In the genomic region with DNA sequence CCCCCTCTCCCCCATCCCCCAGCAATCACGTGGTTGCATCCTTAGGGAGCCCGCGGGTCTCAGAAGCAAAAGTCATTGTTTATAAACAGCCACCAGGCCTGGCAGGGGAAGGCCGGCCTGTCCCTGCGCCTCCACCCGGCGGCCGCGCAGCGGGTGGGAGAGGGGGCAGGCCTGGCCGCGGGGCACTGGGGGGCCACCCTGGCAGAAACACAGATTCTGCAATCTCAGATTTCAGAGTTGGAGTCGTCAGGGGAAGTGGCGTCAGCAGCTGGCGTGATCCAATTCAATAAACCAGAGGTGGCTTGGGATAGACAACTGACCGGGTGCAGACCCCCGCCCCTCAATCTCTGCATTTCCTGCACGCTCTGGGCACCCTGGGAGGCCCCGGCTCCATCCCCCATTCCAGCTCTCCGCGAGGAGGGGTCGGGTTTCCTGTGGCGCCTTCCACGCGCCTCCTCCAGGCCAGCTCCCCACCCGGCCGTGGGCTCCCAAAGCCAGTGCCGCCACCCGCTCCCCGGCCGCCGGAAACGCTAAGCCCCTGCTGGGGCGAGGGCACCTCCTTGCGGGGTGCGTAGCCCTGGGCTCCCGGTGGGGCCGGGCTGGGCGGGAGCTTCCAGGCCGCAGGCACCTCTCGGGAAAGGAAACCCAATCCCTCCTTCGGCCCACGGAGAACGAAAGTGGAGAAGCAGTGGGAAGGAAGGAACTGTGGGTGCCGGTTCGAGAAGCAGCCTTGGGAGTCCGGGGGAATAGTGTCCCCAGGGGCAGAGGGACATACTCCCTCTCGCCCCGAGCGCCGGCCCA, we compare ENCODE assay signal across 8 cellular contexts. TPM values are rescaled to one million over a fixed set of nuclear protein-coding genes. Genes with fewer than 3 reads are reported as not detected.
DNase-seq lines count a peak whose midpoint lies in the region; ATAC-seq and TF ChIP-seq lines count a peak whose summit lies in the region.

No MANE protein-coding gene starts in this region.

- no peaks in the 10 kb centered on the region for H3K9me3 Mint-ChIP-seq in activated T-helper 17 cell treated with anti-CD3 and anti-CD28 coated beads, Interleukin-2, amount 50 U/mL, for 72 hours
- no peaks in the 10 kb centered on the region for H3K9me3 Mint-ChIP-seq in osteocyte (ENCODE audit: unreplicated experiment)

- peak; percentile 60 for DNase-seq in Ammon's horn (ENCODE audit: low spot score)
- peak; percentile 50 for DNase-seq in HK-2 (ENCODE audit: unreplicated experiment)
- DNase-seq in Right ventricle myocardium inferior (ENCODE audit: missing footprints), result peak; percentile 72
- DNase-seq in osteocyte (ENCODE audit: extremely low spot score, unreplicated experiment), result no peak
- DNase-seq in NCI-H226, result no peak
- DNase-seq in NCI-H1436 treated with DMSO at 0.1 percent for 48 hours (lab: John Stamatoyannopoulos, UW), result no peak
- DNase-seq in NCI-H774 (lab: John Stamatoyannopoulos, UW), result no peak

- no peaks in the 10 kb centered on the region for H3K4me1 Mint-ChIP-seq in activated T-helper 17 cell treated with anti-CD3 and anti-CD28 coated beads, Interleukin-2, amount 50 U/mL, for 72 hours
- peaks cover 56% of the 10 kb centered on the region for H3K4me1 Mint-ChIP-seq in osteocyte (ENCODE audit: unreplicated experiment)

- H3K27ac Mint-ChIP-seq in activated T-helper 17 cell treated with anti-CD3 and anti-CD28 coated beads, Interleukin-2, amount 50 U/mL, for 72 hours, result no peak overlapping the region
- peak overlapping the region; percentile 65 for H3K27ac Mint-ChIP-seq in osteocyte (ENCODE audit: unreplicated experiment)

- H3K4me3 Mint-ChIP-seq in activated T-helper 17 cell treated with anti-CD3 and anti-CD28 coated beads, Interleukin-2, amount 50 U/mL, for 72 hours, result peak overlapping the region; percentile 58
- peak overlapping the region; percentile 80 for H3K4me3 Mint-ChIP-seq in osteocyte (ENCODE audit: unreplicated experiment)

- intact Hi-C loops in Right ventricle myocardium inferior (cut with DNase I), result loop anchor here (5.0 to 10.0 kb wide), 2 partner anchors 39 to 189 kb away; a partner anchor contains a TSS

- no peak for ATAC-seq in activated T-helper 17 cell treated with anti-CD3 and anti-CD28 coated beads, Interleukin-2, amount 50 U/mL, for 72 hours (replicated peaks)
- ATAC-seq in Right ventricle myocardium inferior, result peak; percentile 4

- TF ChIP-seq CTCF in osteocyte (IDR thresholded peaks at IDR 0.05), result no peak

- H3K36me3 Mint-ChIP-seq in activated T-helper 17 cell treated with anti-CD3 and anti-CD28 coated beads, Interleukin-2, amount 50 U/mL, for 72 hours (ENCODE audit: low read depth), result no peaks in the 10 kb centered on the region
- no peaks in the 10 kb centered on the region for H3K36me3 Mint-ChIP-seq in osteocyte (ENCODE audit: unreplicated experiment)

- H3K27me3 Mint-ChIP-seq in activated T-helper 17 cell treated with anti-CD3 and anti-CD28 coated beads, Interleukin-2, amount 50 U/mL, for 72 hours, result peaks cover 8% of the 10 kb centered on the region
- no peaks in the 10 kb centered on the region for H3K27me3 Mint-ChIP-seq in osteocyte (ENCODE audit: unreplicated experiment)

RNA-seq across cellular contexts. Expression of a gene that starts 1.1 kb away (rescaled TPM):
- total RNA-seq in activated T-helper 17 cell treated with anti-CD3 and anti-CD28 coated beads, Interleukin-2, amount 50 U/mL, for 72 hours, result 100 to 1,000 TPM in 1 of 2 donors, 10 to 100 TPM in 1; 84.0 to 110 TPM
- total RNA-seq in Right ventricle myocardium inferior, result 17.9 TPM
- 101 TPM in 2 replicates for total RNA-seq in osteocyte

Comparison
In these comparisons a context has a peak if more than half of its experiments do, and no peak if none do; other contexts are left out.
1. DNase-seq: peak in Ammon's horn (single experiment), HK-2 (single experiment) and Right ventricle myocardium inferior (single experiment); none in osteocyte (single experiment), NCI-H226 (single experiment), NCI-H1436 treated with DMSO at 0.1 percent for 48 hours (single experiment) and NCI-H774 (single experiment).